Comparison of ENCODE assay signal across 23 cellular contexts in the genomic region with DNA sequence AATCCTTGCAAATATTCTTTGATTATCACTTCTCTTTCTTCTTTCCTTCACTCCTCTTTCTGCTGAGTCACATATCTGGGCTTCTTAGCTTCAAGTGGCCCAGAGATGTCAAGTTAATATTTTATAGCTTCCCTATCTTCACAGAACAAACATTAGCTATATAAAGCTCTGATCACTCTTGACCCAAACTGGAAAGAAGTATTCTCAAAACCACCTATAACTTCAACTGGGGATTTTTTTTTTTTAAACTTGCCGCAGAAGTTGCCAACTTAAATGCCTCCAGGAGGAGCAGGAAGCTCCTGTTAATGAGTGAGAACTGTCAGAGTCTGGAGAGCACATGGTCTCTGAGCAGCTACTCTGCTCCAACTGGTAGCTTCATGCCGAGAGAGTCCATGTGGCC.
DNase-seq lines count a peak whose midpoint lies in the region; ATAC-seq and TF ChIP-seq lines count a peak whose summit lies in the region.
"Had no signal": no experiment of that assay in that cellular context is flagged by ENCODE, and none has a peak within 500 bp of the region (broad histone marks: within the 10 kb centered on the region; RNA-seq: fewer than 3 reads in every experiment).

No MANE protein-coding gene starts in this region.

- H3K4me1 Mint-ChIP-seq in activated CD8-positive, alpha-beta memory T cell treated with anti-CD3 and anti-CD28 coated beads, Interleukin-2, amount 10 ng/mL, durations not matched to agents 7 days and 5 days = no peaks in the 10 kb centered on the region
- H3K4me1 Mint-ChIP-seq: stimulated activated naive CD8-positive, alpha-beta T cell treated with anti-CD3 and anti-CD28 coated beads, Interleukin-15, amount 100 ng/mL, for 72 hours had no signal

- no peaks in the 10 kb centered on the region for H4K20me1 ChIP-seq in hepatocyte (ENCODE audit: insufficient read depth, poor library complexity, severe bottlenecking)

- no peak for TF ChIP-seq POLR2A in gastroesophageal sphincter (IDR thresholded peaks at IDR 0.05)

- no peak for TF ChIP-seq CTCF in hepatocyte (IDR thresholded peaks at IDR 0.05; ENCODE audit: poor library complexity)
- TF ChIP-seq CTCF in gastroesophageal sphincter (IDR thresholded peaks at IDR 0.05) = no peak

- 39% methylated on average over 2 of the region's 2 CpGs for WGBS in hepatocyte (ENCODE audit: low lambda C conversion rate, missing lambda C conversion rate)
- 86 to 88% methylated on average over 1 of the region's 2 CpGs for WGBS in gastroesophageal sphincter (ENCODE audit: low coverage in 1 of 2), 2 donors

- ATAC-seq in GM18907 (IDR thresholded peaks at IDR 0.05; ENCODE audit: unreplicated experiment) (peak; percentile 62), gastroesophageal sphincter (no peak)
- ATAC-seq in activated CD8-positive, alpha-beta memory T cell treated with anti-CD3 and anti-CD28 coated beads, Interleukin-2, amount 10 ng/mL, durations not matched to agents 7 days and 5 days = no peak
- ATAC-seq: activated T-cell treated with anti-CD3 and anti-CD28 coated beads, Interleukin-2, amount 50 U/mL, for 4 hours; esophagus mucosa; Panc1; stimulated activated naive CD8-positive, alpha-beta T cell treated with anti-CD3 and anti-CD28 coated beads, Interleukin-15, amount 100 ng/mL, for 72 hours; upper lobe of right lung had no signal

- no peaks in the 10 kb centered on the region for H3K9me2 ChIP-seq in hepatocyte (replicated peaks; ENCODE audit: insufficient read depth)
- H3K9me2 ChIP-seq: SK-N-SH had no signal

- no peaks in the 10 kb centered on the region for H3K27me3 ChIP-seq in hepatocyte
- no peaks in the 10 kb centered on the region for H3K27me3 ChIP-seq in gastroesophageal sphincter
- H3K27me3 ChIP-seq: brain microvascular endothelial cell, dorsolateral prefrontal cortex, right atrium auricular region, upper lobe of right lung had no signal

- no peaks in the 10 kb centered on the region for H3K9me3 Mint-ChIP-seq in activated CD8-positive, alpha-beta memory T cell treated with anti-CD3 and anti-CD28 coated beads, Interleukin-2, amount 10 ng/mL, durations not matched to agents 7 days and 5 days (ENCODE audit: low read depth)
- H3K9me3 Mint-ChIP-seq: activated T-cell treated with anti-CD3 and anti-CD28 coated beads, Interleukin-2, amount 50 U/mL, for 4 hours had no signal

- no peaks in the 10 kb centered on the region for H3K27me3 Mint-ChIP-seq in activated CD8-positive, alpha-beta memory T cell treated with anti-CD3 and anti-CD28 coated beads, Interleukin-2, amount 10 ng/mL, durations not matched to agents 7 days and 5 days
- H3K27me3 Mint-ChIP-seq: activated naive CD8-positive, alpha-beta T cell had no signal

- H2AFZ ChIP-seq in hepatocyte = no peak overlapping the region

- no peak overlapping the region for H3K4me3 Mint-ChIP-seq in activated CD8-positive, alpha-beta memory T cell treated with anti-CD3 and anti-CD28 coated beads, Interleukin-2, amount 10 ng/mL, durations not matched to agents 7 days and 5 days
- H3K4me3 Mint-ChIP-seq: activated naive CD8-positive, alpha-beta T cell; activated T-cell treated with anti-CD3 and anti-CD28 coated beads, Interleukin-2, amount 50 U/mL, for 4 hours; stimulated activated naive CD8-positive, alpha-beta T cell treated with anti-CD3 and anti-CD28 coated beads, Interleukin-15, amount 100 ng/mL, for 72 hours had no signal

- H3K4me2 ChIP-seq in hepatocyte = no peak overlapping the region
- H3K4me2 ChIP-seq: SK-N-SH had no signal

- no peaks in the 10 kb centered on the region for H3K4me1 ChIP-seq in hepatocyte (ENCODE audit: insufficient read depth)
- H3K4me1 ChIP-seq in gastroesophageal sphincter = no peaks in the 10 kb centered on the region
- H3K4me1 ChIP-seq: right atrium auricular region, upper lobe of right lung had no signal

- no peaks in the 10 kb centered on the region for H3K36me3 Mint-ChIP-seq in activated CD8-positive, alpha-beta memory T cell treated with anti-CD3 and anti-CD28 coated beads, Interleukin-2, amount 10 ng/mL, durations not matched to agents 7 days and 5 days
- H3K36me3 Mint-ChIP-seq: activated naive CD8-positive, alpha-beta T cell had no signal

- no peak overlapping the region for H3K4me3 ChIP-seq in hepatocyte
- H3K4me3 ChIP-seq in gastroesophageal sphincter = no peak overlapping the region
- H3K4me3 ChIP-seq: dorsolateral prefrontal cortex, right atrium auricular region, upper lobe of right lung had no signal

- H3K27ac ChIP-seq in hepatocyte = no peak overlapping the region
- no peak overlapping the region for H3K27ac ChIP-seq in gastroesophageal sphincter
- H3K27ac ChIP-seq: brain microvascular endothelial cell, dorsolateral prefrontal cortex, right atrium auricular region, upper lobe of right lung had no signal

- CTCF ChIA-PET in activated CD8-positive, alpha-beta memory T cell treated with anti-CD3 and anti-CD28 coated beads, Interleukin-2, amount 10 ng/mL, durations not matched to agents 7 days and 5 days (lab: Charles Lee) = no interaction called here

- DNase-seq in A172 (ENCODE audit: low spot score) (peak; percentile 21), RPMI7951 (ENCODE audit: low read depth) (peak; percentile 6), hepatocyte (ENCODE audit: low spot score) (peak; percentile 8), NCI-H2081 treated with DMSO at 0.1 percent for 48 hours (lab: John Stamatoyannopoulos, UW) (no peak), NCI-H2196 (lab: John Stamatoyannopoulos, UW; ENCODE audit: unreplicated experiment) (no peak)
- DNase-seq in activated CD8-positive, alpha-beta memory T cell treated with anti-CD3 and anti-CD28 coated beads, Interleukin-2, amount 10 ng/mL, durations not matched to agents 7 days and 5 days = no peak
- DNase-seq: activated CD4-positive, alpha-beta T cell treated with anti-CD3 and anti-CD28 coated beads, Interleukin-2, amount 50 U/mL, for 4 hours; activated T-cell treated with anti-CD3 and anti-CD28 coated beads, Interleukin-2, amount 50 U/mL, for 4 hours; brain microvascular endothelial cell; dorsolateral prefrontal cortex; head of caudate nucleus; islet precursor cell; NCI-H2029 treated with DMSO at 0.1 percent for 48 hours; NCI-H524; SK-N-SH; stimulated activated naive CD8-positive, alpha-beta T cell treated with anti-CD3 and anti-CD28 coated beads, Interleukin-15, amount 100 ng/mL, for 72 hours; upper lobe of right lung had no signal

- H3K79me2 ChIP-seq in hepatocyte = no peaks in the 10 kb centered on the region

- TF ChIP-seq EP300 in gastroesophageal sphincter (IDR thresholded peaks at IDR 0.05) = no peak

- H3K36me3 ChIP-seq in hepatocyte (replicated peaks; ENCODE audit: insufficient read depth, low read depth) (no peaks in the 10 kb centered on the region), gastroesophageal sphincter (no peaks in the 10 kb centered on the region)
- H3K36me3 ChIP-seq: brain microvascular endothelial cell, right atrium auricular region, upper lobe of right lung had no signal

- H3K9me3 ChIP-seq in hepatocyte (ENCODE audit: low read depth) = no peaks in the 10 kb centered on the region
- H3K9me3 ChIP-seq in gastroesophageal sphincter = no peaks in the 10 kb centered on the region
- H3K9me3 ChIP-seq: right atrium auricular region, upper lobe of right lung had no signal

- no peak overlapping the region for H3K27ac Mint-ChIP-seq in activated CD8-positive, alpha-beta memory T cell treated with anti-CD3 and anti-CD28 coated beads, Interleukin-2, amount 10 ng/mL, durations not matched to agents 7 days and 5 days
- H3K27ac Mint-ChIP-seq: activated naive CD8-positive, alpha-beta T cell had no signal

Comparison
In these comparisons a context has a peak if more than half of its experiments do, and no peak if none do; other contexts are left out.
1. DNase-seq: peak in A172 (single experiment), RPMI7951 (single experiment) and hepatocyte (single experiment); none in NCI-H2081 treated with DMSO at 0.1 percent for 48 hours (single experiment), NCI-H2196 (single experiment) and activated CD8-positive, alpha-beta memory T cell treated with anti-CD3 and anti-CD28 coated beads, Interleukin-2, amount 10 ng/mL, durations not matched to agents 7 days and 5 days (single experiment).